In the genomic region with DNA sequence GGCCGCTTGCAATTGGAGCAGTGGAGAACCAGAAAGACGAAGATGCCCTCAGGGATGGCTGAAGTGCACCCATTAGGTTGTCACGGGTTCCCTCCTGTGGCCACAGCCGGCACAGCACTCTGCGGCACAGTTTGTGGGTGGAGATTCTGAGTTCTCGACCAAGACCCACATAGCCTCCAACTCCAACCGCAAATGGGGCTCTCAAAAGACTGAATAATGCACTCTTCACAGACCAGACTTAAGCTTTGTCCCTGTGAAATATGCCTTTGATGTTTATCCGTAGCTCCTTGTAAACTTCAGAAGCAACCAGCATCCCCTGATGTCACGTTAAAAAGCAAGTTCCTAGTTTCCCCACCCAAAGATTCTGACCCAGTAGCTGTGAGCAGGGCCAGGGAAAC, we compare ENCODE assay signal across 8 cellular contexts. TPM values are rescaled to one million over a fixed set of nuclear protein-coding genes. Genes with fewer than 3 reads are reported as not detected.
DNase-seq lines count a peak whose midpoint lies in the region; ATAC-seq and TF ChIP-seq lines count a peak whose summit lies in the region.

No MANE protein-coding gene starts in this region.

- H3K4me3 Mint-ChIP-seq in naive thymus-derived CD8-positive, alpha-beta T cell, result no peak overlapping the region

- H3K36me3 Mint-ChIP-seq in naive thymus-derived CD8-positive, alpha-beta T cell, result no peaks in the 10 kb centered on the region

- ATAC-seq in GM21367 (IDR thresholded peaks at IDR 0.05; ENCODE audit: unreplicated experiment), result peak; percentile 90
- ATAC-seq in naive thymus-derived CD8-positive, alpha-beta T cell, result peak; percentile 68 to 72
- peak; percentile 83 for ATAC-seq in stimulated activated naive CD8-positive, alpha-beta T cell treated with anti-CD3 and anti-CD28 coated beads, Interleukin-15, Interleukin-2, amounts not matched to agents 100 U/mL and 50 U/mL, for 24 hours

- 6 to 8% methylated on average over 7 of the region's 9 CpGs for WGBS in esophagus squamous epithelium, 2 donors

- TF ChIP-seq POLR2A in esophagus squamous epithelium (IDR thresholded peaks at IDR 0.05), result no peak

- H3K4me1 Mint-ChIP-seq in naive thymus-derived CD8-positive, alpha-beta T cell, result peaks cover 0 to 5% (median 2%) of the 10 kb centered on the region in 4 donors

- H3K27me3 ChIP-seq in esophagus squamous epithelium, result no peaks in the 10 kb centered on the region

- no peak overlapping the region for H3K4me3 ChIP-seq in esophagus squamous epithelium

- DNase-seq in D341Med (ENCODE audit: low spot score) (peak; percentile 86), HS-27A (ENCODE audit: low read depth) (peak; percentile 48), NOMO-1 treated with DMSO at 0.1 percent for 48 hours (lab: John Stamatoyannopoulos, UW; ENCODE audit: unreplicated experiment) (peak; percentile 51), esophagus squamous epithelium (lab: John Stamatoyannopoulos, UW) (no peak)
- DNase-seq in activated CD8-positive, alpha-beta memory T cell treated with anti-CD3 and anti-CD28 coated beads, Interleukin-2, amount 50 U/mL, for 48 hours, result peak; percentile 84
- peak; percentile 22 to 76 (median 50) for DNase-seq in naive thymus-derived CD8-positive, alpha-beta T cell
- DNase-seq in stimulated activated naive CD8-positive, alpha-beta T cell treated with anti-CD3 and anti-CD28 coated beads, Interleukin-15, Interleukin-2, amounts not matched to agents 100 U/mL and 50 U/mL, for 24 hours, result peak; percentile 82

- H3K27ac ChIP-seq in esophagus squamous epithelium, result no peak overlapping the region

- TF ChIP-seq CTCF in esophagus squamous epithelium (IDR thresholded peaks at IDR 0.05), result peak; percentile 61 to 95 (median 90)

- peaks cover 0 to 13% (median 9%) of the 10 kb centered on the region in 5 donors for H3K27me3 Mint-ChIP-seq in naive thymus-derived CD8-positive, alpha-beta T cell

- no peaks in the 10 kb centered on the region for H3K9me3 Mint-ChIP-seq in naive thymus-derived CD8-positive, alpha-beta T cell

- H3K9me3 ChIP-seq in esophagus squamous epithelium, result no peaks in the 10 kb centered on the region

- H3K4me1 ChIP-seq in esophagus squamous epithelium, result peaks cover 0 to 14% (median 3%) of the 10 kb centered on the region in 3 donors

- intact Hi-C loops in esophagus squamous epithelium (cut with DNase I), result loop anchor here (5.0 kb wide), 1 partner anchor 164 kb away; no protein-coding TSS in a partner anchor

- peak overlapping the region in 1 of 10 donors; percentile 80 for H3K27ac Mint-ChIP-seq in naive thymus-derived CD8-positive, alpha-beta T cell

- POLR2A ChIA-PET in naive thymus-derived CD8-positive, alpha-beta T cell (lab: Charles Lee), result no interaction called here

- H3K36me3 ChIP-seq in esophagus squamous epithelium, result no peaks in the 10 kb centered on the region

RNA-seq across cellular contexts. Expression of a gene that starts 0.9 kb away (rescaled TPM):
- not detected for total RNA-seq in esophagus squamous epithelium
- total RNA-seq in naive thymus-derived CD8-positive, alpha-beta T cell, result not detected
- polyA plus RNA-seq in naive thymus-derived CD8-positive, alpha-beta T cell, result not detected

RNA-seq across cellular contexts. Expression of a gene that starts 31.1 kb away (rescaled TPM):
- 100 to 1,000 TPM; 323 to 899 (median 600) TPM for total RNA-seq in esophagus squamous epithelium
- total RNA-seq in naive thymus-derived CD8-positive, alpha-beta T cell, result 1 to 10 TPM; 5.3 to 7.8 TPM
- 10 to 100 TPM in 1 of 3 donors, 1 to 10 TPM in 1, under 1 TPM in 1; 0.65 to 10.7 (median 2.9) TPM for polyA plus RNA-seq in naive thymus-derived CD8-positive, alpha-beta T cell

RNA-seq across cellular contexts. Expression of a gene that starts 38.4 kb away (rescaled TPM):
- not detected for total RNA-seq in esophagus squamous epithelium
- not detected for total RNA-seq in naive thymus-derived CD8-positive, alpha-beta T cell
- polyA plus RNA-seq in naive thymus-derived CD8-positive, alpha-beta T cell, result not detected

Comparison
In these comparisons a context has a peak if more than half of its experiments do, and no peak if none do; other contexts are left out.
1. RNA of a gene that starts 31.1 kb away (total RNA-seq): 323 to 899 TPM in esophagus squamous epithelium; 5.3 to 7.8 TPM in naive thymus-derived CD8-positive, alpha-beta T cell; every median in the first group is over 10 times any median in the second.
2. Peak in every context shown above with its lines, with median percentiles within 50 percentile points of each other: ATAC-seq.